In genomic region chr1:223844962-223845809, GRCh38 we compare ENCODE assay signal across 8 cellular contexts. TPM values are rescaled to one million over a fixed set of nuclear protein-coding genes. Genes with fewer than 3 reads are reported as not detected.
DNase-seq lines count a peak whose midpoint lies in the region; ATAC-seq, FAIRE-seq and TF ChIP-seq lines count a peak whose summit lies in the region.

No MANE protein-coding gene starts in this region.

- H3K4me3 Mint-ChIP-seq in WTC11 (peak overlapping the region; percentile 97), chondrocyte (ENCODE audit: unreplicated experiment) (peak overlapping the region; percentile 95)

- peak overlapping the region; percentile 88 for H3K9ac ChIP-seq in HepG2 (ENCODE audit: insufficient read depth, low read depth, low read length)

- peaks cover 26% of the 10 kb centered on the region for H3K4me1 ChIP-seq in HAP-1
- H3K4me1 ChIP-seq in HepG2 (ENCODE audit: insufficient read depth, low read length): peaks cover 28% of the 10 kb centered on the region

- H3K36me3 ChIP-seq in GM06990 (ENCODE audit: control insufficient read depth, insufficient read depth, low read length) (no peaks in the 10 kb centered on the region), HAP-1 (replicated peaks) (no peaks in the 10 kb centered on the region), HepG2 (replicated peaks in 1 of 2; ENCODE audit: control insufficient read depth in 1 of 2, insufficient read depth in 2 of 2, low read length in 2 of 2) (no peaks in the 10 kb centered on the region)

- H3K79me2 ChIP-seq in HepG2 (ENCODE audit: insufficient read depth, low read length): peaks cover 44% of the 10 kb centered on the region

- ATAC-seq in WTC11: no peak
- ATAC-seq in HepG2: peak; percentile 28
- no peak for ATAC-seq in HG03039 (IDR thresholded peaks at IDR 0.05; ENCODE audit: unreplicated experiment)

- H4K20me1 ChIP-seq in HepG2 (ENCODE audit: insufficient read depth, low read length): peaks cover 2% of the 10 kb centered on the region; the same call in 1 of the 2 replicates

- H3K27me3 Mint-ChIP-seq in WTC11 (ENCODE audit: low read depth): 0 out of 2 replicates have a peak, but pooled peaks cover 2% of the 10 kb centered on the region
- no peaks in the 10 kb centered on the region for H3K27me3 Mint-ChIP-seq in chondrocyte (ENCODE audit: low read depth)

- H3K4me1 Mint-ChIP-seq in WTC11 (peaks cover 28% of the 10 kb centered on the region), chondrocyte (ENCODE audit: low read depth) (peaks cover 44% of the 10 kb centered on the region)

- TF ChIP-seq RAD21 in HepG2 (CRISPR knock-in tag; IDR thresholded peaks at IDR 0.05): no peak

- no peak for TF ChIP-seq CTCF in GM06990 (IDR thresholded peaks at IDR 0.05; ENCODE audit: insufficient read depth, low read length, poor library complexity, severe bottlenecking)
- TF ChIP-seq CTCF in WTC11 (IDR thresholded peaks at IDR 0.05): no peak
- TF ChIP-seq CTCF in chondrocyte (IDR thresholded peaks at IDR 0.05): no peak
- TF ChIP-seq CTCF in HepG2 (CRISPR knock-in tag; IDR thresholded peaks at IDR 0.05): no peak

- H2AFZ ChIP-seq in HepG2 (ENCODE audit: low read length): no peak overlapping the region

- FAIRE-seq in HepG2 (lab: Jason Lieb, UNC): no peak

- no TSS peak for BruUV-seq in HepG2 (replicated peaks; lab: Mats Ljungman, UMichigan)

- peak overlapping the region; percentile 93 for H3K27ac ChIP-seq in HepG2 (ENCODE audit: extremely low read length, insufficient read depth, low read length)

- H3K4me3 ChIP-seq in GM06990 (replicated peaks; ENCODE audit: low read depth, low read length): peak overlapping the region; percentile 67
- peak overlapping the region; percentile 62 for H3K4me3 ChIP-seq in HAP-1
- peak overlapping the region; percentile 81 to 88 (median 86) for H3K4me3 ChIP-seq in HepG2 (replicated peaks in 1 of 3; ENCODE audit: insufficient read depth in 1 of 3, low read depth in 2 of 3, low read length in 3 of 3)

- no peaks in the 10 kb centered on the region for H3K9me3 ChIP-seq in HAP-1
- no peaks in the 10 kb centered on the region for H3K9me3 ChIP-seq in HepG2 (ENCODE audit: low read length)

- 0 out of 2 replicates have a peak, but pooled peaks cover 1% of the 10 kb centered on the region for H3K36me3 Mint-ChIP-seq in WTC11
- no peaks in the 10 kb centered on the region for H3K36me3 Mint-ChIP-seq in chondrocyte (ENCODE audit: low read depth)

- CTCF ChIA-PET in WTC11 (lab: Charles Lee) (interaction anchor here (0.6 to 1.7 kb wide), 3 partner anchors 16 to 42 kb away, joined by 3 to 4 read pairs (median 4); no protein-coding TSS in a partner anchor), HepG2 (lab: Yijun Ruan, JAX; ENCODE audit: low intra/inter-chr PET ratio, low total read pairs) (no interaction called here)

- TF ChIP-seq POLR2A in HepG2 (IDR thresholded peaks at IDR 0.05; ENCODE audit: insufficient read depth in 1 of 2, low read depth in 2 of 2, low read length in 2 of 2): no peak

- in situ Hi-C loops in HAP-1 (cut with MboI; ENCODE audit: low sequenced_read_pairs) (no loop called here), HepG2 (cut with HindIII; ENCODE audit: extremely low pct_ligation_motif_present, low pct_unique_long_range_greater_than_20kb) (no loop called here)

- POLR2A ChIA-PET in WTC11 (lab: Charles Lee) (interaction anchor here (0.6 to 1.0 kb wide), 2 partner anchors 38 to 337 kb away, joined by 4 to 6 read pairs; partner anchors contain the start of gene DEGS1), HepG2 (lab: Yijun Ruan, JAX) (interaction anchor here (0.7 to 2.7 kb wide), 8 partner anchors 8 to 138 kb away, joined by 3 to 15 read pairs (median 6); no protein-coding TSS in a partner anchor)

- TF ChIP-seq EP300 in HepG2 (IDR thresholded peaks at IDR 0.05; ENCODE audit: low read depth in 2 of 2, low read length in 2 of 2): no peak
- TF ChIP-seq EP300 in HepG2 (CRISPR knock-in tag; IDR thresholded peaks at IDR 0.05; ENCODE audit: borderline replicate concordance): no peak

- peak overlapping the region; percentile 81 for H3K4me2 ChIP-seq in HepG2 (ENCODE audit: low read depth, low read length)

- intact Hi-C loops in HepG2 (cut with micrococcal nuclease; ENCODE audit: unreplicated experiment): loop anchor here (10.0 kb wide), 2 partner anchors 140 to 490 kb away; partner anchors contain the start of gene NVL

- DNase-seq in GM06990 (ENCODE audit: extremely low read depth, insufficient read length): peak; percentile 73
- DNase-seq in HAP-1 (ENCODE audit: low spot score in 2 of 2): peak; percentile 31 to 52
- peak; percentile 73 for DNase-seq in NAMALWA (ENCODE audit: low spot score)
- no peak for DNase-seq in WTC11 (ENCODE audit: low spot score)
- DNase-seq in chondrocyte (ENCODE audit: low spot score): no peak
- DNase-seq in HepG2 (ENCODE audit: low spot score): peak; percentile 18
- DNase-seq in stimulated activated CD4-positive, alpha-beta T cell treated with anti-CD3 and anti-CD28 coated beads, Interleukin-4, amount 100 ng/mL, for 4 hours: peak; percentile 49 to 55

- peaks cover 9% of the 10 kb centered on the region for H3K9me3 Mint-ChIP-seq in WTC11
- H3K9me3 Mint-ChIP-seq in chondrocyte (ENCODE audit: low read depth): no peaks in the 10 kb centered on the region

- H3K27me3 ChIP-seq in GM06990 (replicated peaks; ENCODE audit: control insufficient read depth, insufficient read depth, low read length) (no peaks in the 10 kb centered on the region), HAP-1 (ENCODE audit: low read depth) (no peaks in the 10 kb centered on the region), HepG2 (ENCODE audit: control insufficient read depth in 1 of 2, insufficient read depth in 2 of 2, low read length in 2 of 2) (peaks cover 1 to 6% of the 10 kb centered on the region in 2 experiments; a peak in 3 of 5 replicates)

- WGBS in HepG2 (ENCODE audit: low lambda C conversion rate): under 1% methylated on average over 22 of the region's 71 CpGs

- H3K27ac Mint-ChIP-seq in WTC11: peak overlapping the region; percentile 96
- H3K27ac Mint-ChIP-seq in chondrocyte (ENCODE audit: unreplicated experiment): peak overlapping the region; percentile 99

TF ChIP-seq in WTC11, 78 proteins besides CTCF, POLR2A, EP300 and RAD21 (continues in another document):
- 0 out of 2 replicates have a peak, but pooled peaks have one; percentile 15 for TF ChIP-seq ZNF263 (CRISPR knock-in tag; IDR thresholded peaks at IDR 0.05; ENCODE audit: low read depth)
- no peak for TF ChIP-seq ZBTB21 (CRISPR knock-in tag; IDR thresholded peaks at IDR 0.05; ENCODE audit: borderline replicate concordance)

TF ChIP-seq in HepG2, 621 proteins besides CTCF, POLR2A, EP300 and RAD21 (continues in another document):
- TF ChIP-seq SCMH1 (CRISPR knock-in tag; IDR thresholded peaks at IDR 0.05; ENCODE audit: borderline replicate concordance) (no peak), HNF1B (CRISPR knock-in tag; IDR thresholded peaks at IDR 0.05) (no peak), ZNF558 (CRISPR knock-in tag; IDR thresholded peaks at IDR 0.05; ENCODE audit: borderline replicate concordance) (no peak), TGIF2 (CRISPR knock-in tag; IDR thresholded peaks at IDR 0.05) (no peak)

RNA-seq across cellular contexts. Expression of gene TP53BP2, which starts 0.6 kb away (rescaled TPM):
- 39.3 to 42.7 TPM (median 41.4 TPM) in 3 replicates for total RNA-seq in WTC11 (2021)
- 41.3 to 47.4 TPM (median 42.6 TPM) in 3 replicates for total RNA-seq in chondrocyte
- 14.0 and 15.0 TPM in 2 replicates for total RNA-seq in HepG2 (2016; rRNA removed; fragmentation: Illumina TruSeq; extraction: Trizol)
- total RNA-seq in HepG2 (2016; cell fraction: cytosol; rRNA removed; fragmentation: Illumina TruSeq; extraction: Trizol; ENCODE audit: low read depth): 6.3 and 7.0 TPM in 2 replicates
- total RNA-seq in HepG2 (2016; cell fraction: insoluble cytoplasmic fraction; rRNA removed; fragmentation: Illumina TruSeq; extraction: Trizol): 13.6 and 14.3 TPM in 2 replicates
- 6.1 TPM in 2 replicates for total RNA-seq in HepG2 (2016; cell fraction: membrane; rRNA removed; fragmentation: Illumina TruSeq; extraction: Trizol)
- total RNA-seq in HepG2 (2016; cell fraction: nucleus; rRNA removed; fragmentation: Illumina TruSeq; extraction: Trizol): 20.9 and 22.7 TPM in 2 replicates
- polyA plus RNA-seq in HepG2 (2011; rRNA removed): 8.3 and 10.0 TPM in 2 replicates
- 5.0 and 6.9 TPM in 2 replicates for polyA plus RNA-seq in HepG2 (2011; cell fraction: cytosol; rRNA removed)
- 8.2 and 8.4 TPM in 2 replicates for polyA plus RNA-seq in HepG2 (2011; cell fraction: nucleus; rRNA removed)
- polyA plus RNA-seq in HepG2 (2012): 8.0 and 8.5 TPM in 2 replicates
- polyA plus RNA-seq in HepG2 (2016; cell fraction: cytosol; fragmentation: Illumina TruSeq; extraction: Trizol; ENCODE audit: low read depth): 0.60 and 0.93 TPM in 2 replicates
- 15.4 and 16.4 TPM in 2 replicates for polyA plus RNA-seq in HepG2 (2016; cell fraction: insoluble cytoplasmic fraction; fragmentation: Illumina TruSeq; extraction: Trizol; ENCODE audit: low read depth)
- polyA plus RNA-seq in HepG2 (2016; cell fraction: membrane; fragmentation: Illumina TruSeq; extraction: Trizol; ENCODE audit: low read depth): 2.4 and 2.5 TPM in 2 replicates
- polyA plus RNA-seq in HepG2 (2016; cell fraction: nucleus; fragmentation: Illumina TruSeq; extraction: Trizol; ENCODE audit: insufficient read depth, low read depth): 17.1 and 18.0 TPM in 2 replicates
- 27.0 and 42.8 TPM in 2 replicates for polyA minus RNA-seq in HepG2 (2011; rRNA and poly(A)+ RNA removed; ENCODE audit: low replicate concordance)
- 10.3 and 11.3 TPM in 2 replicates for polyA minus RNA-seq in HepG2 (2011; cell fraction: cytosol; rRNA and poly(A)+ RNA removed)
- polyA minus RNA-seq in HepG2 (2011; cell fraction: nucleus; rRNA and poly(A)+ RNA removed): 55.9 and 63.6 TPM in 2 replicates

Comparison
In these comparisons a context has a peak if more than half of its experiments do, and no peak if none do; other contexts are left out.
1. DNase-seq: peak in GM06990 (single experiment), HAP-1 (2 of 2), NAMALWA (single experiment), HepG2 (single experiment) and stimulated activated CD4-positive, alpha-beta T cell treated with anti-CD3 and anti-CD28 coated beads, Interleukin-4, amount 100 ng/mL, for 4 hours (2 of 2); none in WTC11 (single experiment) and chondrocyte (single experiment).
2. Peak in every context shown above with its lines, with median percentiles within 50 percentile points of each other: H3K4me3 ChIP-seq.